ENCODE assay signal across 9 cellular contexts in genomic region chr17:17724991-17725852, GRCh38. TPM values are rescaled to one million over a fixed set of nuclear protein-coding genes. Genes with fewer than 3 reads are reported as not detected.
DNase-seq lines count a peak whose midpoint lies in the region; ATAC-seq and TF ChIP-seq lines count a peak whose summit lies in the region.
"Had no signal": no experiment of that assay in that cellular context is flagged by ENCODE, and none has a peak within 500 bp of the region (broad histone marks: within the 10 kb centered on the region; RNA-seq: fewer than 3 reads in every experiment).

No MANE protein-coding gene starts in this region.

- H3K27me3 ChIP-seq in cardiac muscle cell (peaks cover 18% of the 10 kb centered on the region), mesenchymal stem cell (ENCODE audit: control insufficient read depth in 1 of 2, insufficient read depth in 1 of 2, low read length in 2 of 2) (peaks cover 7 to 13% of the 10 kb centered on the region in 2 experiments), upper lobe of right lung (no peaks in the 10 kb centered on the region), PC-3 (ENCODE audit: low read length) (no peaks in the 10 kb centered on the region), aorta (ENCODE audit: control insufficient read depth in 1 of 2, insufficient read depth in 2 of 2, low read length in 1 of 2) (no peaks in the 10 kb centered on the region)

- peak overlapping the region; percentile 97 for H3K4me2 ChIP-seq in mesenchymal stem cell (ENCODE audit: low read length, poor library complexity, severe bottlenecking)
- H3K4me2 ChIP-seq in PC-3 (ENCODE audit: low read length): no peak overlapping the region

- intact Hi-C loops in left ventricle myocardium superior (cut with micrococcal nuclease): no loop called here
- intact Hi-C loops in upper lobe of right lung (cut with DNase I): no loop called here
- intact Hi-C loops in PC-3 (cut with micrococcal nuclease): no loop called here
- intact Hi-C loops in aorta (cut with DNase I): loop anchor here in 1 of 2 donors (5.0 kb wide), 1 partner anchor 43 kb away; the partner anchor contains the start of gene RAI1

- H3K36me3 Mint-ChIP-seq in brain: no peaks in the 10 kb centered on the region

- peak overlapping the region; percentile 33 for H3K27ac ChIP-seq in cardiac muscle cell
- H3K27ac ChIP-seq in mesenchymal stem cell (ENCODE audit: low read length, poor library complexity, severe bottlenecking): no peak overlapping the region
- H3K27ac ChIP-seq in upper lobe of right lung: peak overlapping the region; percentile 36
- no peak overlapping the region for H3K27ac ChIP-seq in PC-3 (ENCODE audit: low read length)
- H3K27ac ChIP-seq in aorta (ENCODE audit: low read depth in 1 of 2, low read length in 2 of 2): no peak overlapping the region

- peaks cover 76% of the 10 kb centered on the region for H3K4me1 Mint-ChIP-seq in brain

- H2BK5ac ChIP-seq in mesenchymal stem cell (ENCODE audit: low read depth, low read length, poor library complexity, severe bottlenecking): no peak overlapping the region

- H3K27ac Mint-ChIP-seq in brain: peak overlapping the region; percentile 92 to 97 (median 95)

- H3K18ac ChIP-seq in mesenchymal stem cell (ENCODE audit: low read depth in 1 of 2, low read length in 2 of 2): peak overlapping the region; percentile 70 to 97

- H3K23ac ChIP-seq in mesenchymal stem cell (ENCODE audit: low read length in 2 of 2): no peak overlapping the region

- peak overlapping the region; percentile 64 for H4K91ac ChIP-seq in mesenchymal stem cell (ENCODE audit: low read length)

- H3K9me2 ChIP-seq in PC-3 (replicated peaks; ENCODE audit: low read length): no peaks in the 10 kb centered on the region

- H3K9me3 Mint-ChIP-seq in brain: peaks cover 0 to 5% (median 0%) of the 10 kb centered on the region in 5 experiments

- peak overlapping the region in 1 of 2 experiments; percentile 58 for H3K14ac ChIP-seq in mesenchymal stem cell (ENCODE audit: low read length in 2 of 2)

- H4K8ac ChIP-seq in mesenchymal stem cell (ENCODE audit: low read length): peak overlapping the region; percentile 89

- H3K36me3 ChIP-seq in cardiac muscle cell (no peaks in the 10 kb centered on the region), mesenchymal stem cell (ENCODE audit: control insufficient read depth in 1 of 2, insufficient read depth in 2 of 2, low read depth in 1 of 2, low read length in 2 of 2) (peaks cover 0 to 35% of the 10 kb centered on the region in 2 experiments), upper lobe of right lung (no peaks in the 10 kb centered on the region), PC-3 (ENCODE audit: low read depth, low read length) (0 out of 2 replicates have a peak, but pooled peaks cover 5% of the 10 kb centered on the region), aorta (ENCODE audit: control insufficient read depth in 1 of 2, insufficient read depth in 2 of 2, low read length in 1 of 2) (no peaks in the 10 kb centered on the region)

- no peak overlapping the region for H2AK5ac ChIP-seq in mesenchymal stem cell (ENCODE audit: low read length, severe bottlenecking)

- ATAC-seq in left ventricle myocardium superior (no peak), upper lobe of right lung (no peak), HG02885 (IDR thresholded peaks at IDR 0.05; ENCODE audit: poor library complexity, unreplicated experiment) (no peak), PC-3 (no peak), aorta (ENCODE audit: low FRiP score) (no peak)

- WGBS in mesenchymal stem cell: 9% methylated on average over 28 of the region's 37 CpGs
- 68 to 85% methylated on average over 21 to 37 of the region's 37 CpGs for WGBS in aorta, 2 donors

- H3K79me1 ChIP-seq in mesenchymal stem cell (replicated peaks; ENCODE audit: low read length, poor library complexity, severe bottlenecking): peaks cover 58% of the 10 kb centered on the region

- peak overlapping the region; percentile 99 for H2BK120ac ChIP-seq in mesenchymal stem cell (ENCODE audit: low read depth, low read length)

- TF ChIP-seq CTCF in cardiac muscle cell (IDR thresholded peaks at IDR 0.05; ENCODE audit: low read depth, low read length): no peak
- no peak for TF ChIP-seq CTCF in brain (conservative IDR thresholded peaks at IDR 0.05)
- TF ChIP-seq CTCF in upper lobe of right lung (IDR thresholded peaks at IDR 0.05): no peak
- TF ChIP-seq CTCF in PC-3 (conservative IDR thresholded peaks at IDR 0.05; ENCODE audit: low read depth, low read length): no peak

- H4K20me1 ChIP-seq in PC-3 (ENCODE audit: low read length): peaks cover 5% of the 10 kb centered on the region; the same call in 1 of the 2 replicates

- H3K27me3 Mint-ChIP-seq in brain: peaks cover 12% of the 10 kb centered on the region

- peaks cover 64% of the 10 kb centered on the region for H3K79me2 ChIP-seq in PC-3 (ENCODE audit: low read length)

- no TSS peak for BruUV-seq in PC-3 (replicated peaks; lab: Mats Ljungman, UMichigan)

- peak overlapping the region; percentile 20 to 52 for H2BK12ac ChIP-seq in mesenchymal stem cell (ENCODE audit: low read length in 2 of 2)

- H2BK15ac ChIP-seq in mesenchymal stem cell (ENCODE audit: low read depth, poor library complexity, severe bottlenecking): peak overlapping the region; percentile 68

- peak overlapping the region; percentile 90 for H3K4me3 ChIP-seq in cardiac muscle cell
- peak overlapping the region in 1 of 2 experiments; percentile 54 for H3K4me3 ChIP-seq in mesenchymal stem cell (ENCODE audit: insufficient read depth in 1 of 2, low read depth in 1 of 2, low read length in 2 of 2)
- peak overlapping the region; percentile 54 for H3K4me3 ChIP-seq in upper lobe of right lung
- no peak overlapping the region for H3K4me3 ChIP-seq in PC-3 (ENCODE audit: low read length)
- H3K4me3 ChIP-seq in aorta (ENCODE audit: low read length in 2 of 2): no peak overlapping the region

- H2AFZ ChIP-seq in mesenchymal stem cell (ENCODE audit: low read depth, low read length) (no peak overlapping the region), PC-3 (ENCODE audit: low read length) (no peak overlapping the region)

- H3F3A ChIP-seq in PC-3 (ENCODE audit: low read length, unreplicated experiment): no peaks in the 10 kb centered on the region

- DNase-seq in cardiac muscle cell (ENCODE audit: low read depth in 1 of 2, low spot score in 1 of 2) (peak in 1 of 2 donors; percentile 57), left ventricle myocardium superior (no peak), mesenchymal stem cell (peak; percentile 86), upper lobe of right lung (no peak), PC-3 (no peak), aorta (no peak)
- DNase-seq: SIG-M5 had no signal

- H3K9me3 ChIP-seq in cardiac muscle cell (ENCODE audit: low read depth): no peaks in the 10 kb centered on the region
- no peaks in the 10 kb centered on the region for H3K9me3 ChIP-seq in mesenchymal stem cell (ENCODE audit: control insufficient read depth, low read length)
- H3K9me3 ChIP-seq in upper lobe of right lung: no peaks in the 10 kb centered on the region
- H3K9me3 ChIP-seq in PC-3 (ENCODE audit: low read length): no peaks in the 10 kb centered on the region
- no peaks in the 10 kb centered on the region for H3K9me3 ChIP-seq in aorta (ENCODE audit: control insufficient read depth, low read length)

- CTCF ChIA-PET in PC-3 (lab: Charles Lee): no interaction called here

- peak overlapping the region; percentile 89 to 96 (median 91) for H3K4me3 Mint-ChIP-seq in brain

- POLR2A ChIA-PET in PC-3 (lab: Charles Lee; ENCODE audit: unreplicated experiment): no interaction called here

- H3K4ac ChIP-seq in mesenchymal stem cell (ENCODE audit: low read depth in 1 of 2, low read length in 2 of 2): peak overlapping the region in 1 of 2 experiments; percentile 14

- H3K9ac ChIP-seq in mesenchymal stem cell (ENCODE audit: low read length): no peak overlapping the region
- H3K9ac ChIP-seq in PC-3 (ENCODE audit: low read length): no peak overlapping the region

- H3K4me1 ChIP-seq in cardiac muscle cell (ENCODE audit: low read depth) (peaks cover 9% of the 10 kb centered on the region), mesenchymal stem cell (ENCODE audit: control insufficient read depth, insufficient read depth, low read depth, low read length) (peaks cover 49% of the 10 kb centered on the region), upper lobe of right lung (peaks cover 57% of the 10 kb centered on the region), PC-3 (ENCODE audit: insufficient read depth, low read length) (peaks cover 35% of the 10 kb centered on the region), aorta (ENCODE audit: control insufficient read depth in 1 of 2, insufficient read depth in 2 of 2, low read length in 2 of 2) (peaks cover 0 to 3% of the 10 kb centered on the region in 2 donors)

RNA-seq across cellular contexts. Expression of gene RAI1, which starts 44.0 kb away (rescaled TPM):
- total RNA-seq in cardiac muscle cell (29.7 and 46.2 TPM in 2 replicates), left ventricle myocardium superior (30.1 TPM), upper lobe of right lung (38.1 TPM), PC-3 (2014; rRNA removed) (33.0 and 64.2 TPM in 2 replicates), aorta (10 to 100 TPM; 23.9 to 35.8 TPM)
- polyA plus RNA-seq in cardiac muscle cell (19.9 and 20.2 TPM in 2 replicates), brain (ENCODE audit: insufficient read depth, low read depth, low replicate concordance) (22.1 TPM), aorta (1 to 10 TPM; 2.0 to 7.0 TPM)
- polyA plus RNA-seq in mesenchymal stem cell (2013, experiment 1 of 2): 24.1 TPM
- 22.8 TPM for polyA plus RNA-seq in mesenchymal stem cell (2013, experiment 2 of 2)

Comparison
In these comparisons a context has a peak if more than half of its experiments do, and no peak if none do; other contexts are left out.
1. H3K27ac ChIP-seq: peak in cardiac muscle cell (single experiment) and upper lobe of right lung (single experiment); none in mesenchymal stem cell (single experiment), PC-3 (single experiment) and aorta (0 of 2).
2. H3K4me3 ChIP-seq: peak in cardiac muscle cell (single experiment) and upper lobe of right lung (single experiment); none in PC-3 (single experiment) and aorta (0 of 2).